ENCODE assay signal across 2 cellular contexts in the genomic region with DNA sequence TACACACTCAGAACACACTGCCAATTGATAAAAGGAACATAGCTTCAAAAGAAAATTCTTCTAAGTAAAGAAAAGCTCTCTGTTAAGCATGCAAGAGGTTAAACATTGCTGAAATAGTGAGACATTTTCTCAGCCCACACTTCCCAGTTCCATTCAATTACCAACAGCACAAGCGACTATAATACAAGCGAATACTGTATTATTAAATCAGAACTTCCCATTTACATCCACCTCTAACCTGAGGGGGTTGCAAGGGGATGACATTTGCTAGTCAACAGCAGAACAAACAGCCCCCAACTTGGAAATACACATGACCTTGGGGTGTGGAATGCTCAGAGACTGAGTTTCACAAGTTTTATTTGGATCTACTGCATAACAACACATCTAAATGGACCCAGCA.
TF ChIP-seq lines count a peak whose summit lies in the region.

No MANE protein-coding gene starts in this region.

TF ChIP-seq in GM23338, 12 proteins besides CTCF, POLR2A, EP300 and RAD21 (continued from another document):
- TF ChIP-seq, protein P1, sequence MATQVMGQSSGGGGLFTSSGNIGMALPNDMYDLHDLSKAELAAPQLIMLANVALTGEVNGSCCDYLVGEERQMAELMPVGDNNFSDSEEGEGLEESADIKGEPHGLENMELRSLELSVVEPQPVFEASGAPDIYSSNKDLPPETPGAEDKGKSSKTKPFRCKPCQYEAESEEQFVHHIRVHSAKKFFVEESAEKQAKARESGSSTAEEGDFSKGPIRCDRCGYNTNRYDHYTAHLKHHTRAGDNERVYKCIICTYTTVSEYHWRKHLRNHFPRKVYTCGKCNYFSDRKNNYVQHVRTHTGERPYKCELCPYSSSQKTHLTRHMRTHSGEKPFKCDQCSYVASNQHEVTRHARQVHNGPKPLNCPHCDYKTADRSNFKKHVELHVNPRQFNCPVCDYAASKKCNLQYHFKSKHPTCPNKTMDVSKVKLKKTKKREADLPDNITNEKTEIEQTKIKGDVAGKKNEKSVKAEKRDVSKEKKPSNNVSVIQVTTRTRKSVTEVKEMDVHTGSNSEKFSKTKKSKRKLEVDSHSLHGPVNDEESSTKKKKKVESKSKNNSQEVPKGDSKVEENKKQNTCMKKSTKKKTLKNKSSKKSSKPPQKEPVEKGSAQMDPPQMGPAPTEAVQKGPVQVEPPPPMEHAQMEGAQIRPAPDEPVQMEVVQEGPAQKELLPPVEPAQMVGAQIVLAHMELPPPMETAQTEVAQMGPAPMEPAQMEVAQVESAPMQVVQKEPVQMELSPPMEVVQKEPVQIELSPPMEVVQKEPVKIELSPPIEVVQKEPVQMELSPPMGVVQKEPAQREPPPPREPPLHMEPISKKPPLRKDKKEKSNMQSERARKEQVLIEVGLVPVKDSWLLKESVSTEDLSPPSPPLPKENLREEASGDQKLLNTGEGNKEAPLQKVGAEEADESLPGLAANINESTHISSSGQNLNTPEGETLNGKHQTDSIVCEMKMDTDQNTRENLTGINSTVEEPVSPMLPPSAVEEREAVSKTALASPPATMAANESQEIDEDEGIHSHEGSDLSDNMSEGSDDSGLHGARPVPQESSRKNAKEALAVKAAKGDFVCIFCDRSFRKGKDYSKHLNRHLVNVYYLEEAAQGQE (IDR thresholded peaks at IDR 0.05; ENCODE audit: unreplicated experiment) = no peak

TF ChIP-seq in neural cell, 6 proteins besides CTCF, POLR2A, EP300 and RAD21 (continued from another document):
- TF ChIP-seq, protein P1 (IDR thresholded peaks at IDR 0.05; ENCODE audit: borderline replicate concordance) = no peak
TF ChIP-seq in neural cell: peak in this region for 0.
